In the genomic region with DNA sequence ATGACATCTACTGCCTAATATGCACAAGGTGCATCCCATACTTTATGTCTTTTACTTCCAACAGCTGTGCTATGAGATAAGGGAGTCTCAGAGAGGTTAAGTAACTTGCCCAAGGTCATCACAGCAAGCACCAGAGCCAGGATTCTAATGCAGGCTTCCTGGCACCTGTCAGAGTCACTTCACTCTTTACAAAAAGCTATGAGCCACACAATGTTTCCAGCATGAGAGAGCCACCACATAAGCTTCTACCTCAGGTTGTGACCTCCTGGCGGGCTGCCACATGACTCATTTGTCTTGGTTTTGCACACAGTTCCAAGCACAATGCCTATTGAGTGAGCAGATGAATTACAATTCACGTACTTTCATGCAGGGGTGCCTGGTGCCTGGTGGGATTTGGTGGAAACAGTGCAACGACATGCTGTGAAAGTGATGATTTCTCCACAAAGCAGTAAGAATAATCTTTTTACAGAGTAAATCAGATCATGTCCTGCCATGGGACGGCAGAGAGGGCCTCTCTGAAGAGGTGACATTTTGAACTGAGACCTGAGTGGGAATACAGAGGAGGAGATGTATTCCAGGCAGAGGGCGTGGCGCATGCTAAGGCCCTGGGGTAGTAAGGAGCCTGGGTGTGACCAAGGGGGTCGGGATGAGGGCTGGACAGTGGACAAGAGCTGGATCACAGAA, we compare ENCODE assay signal across 12 cellular contexts. TPM values are rescaled to one million over a fixed set of nuclear protein-coding genes. Genes with fewer than 3 reads are reported as not detected.
DNase-seq lines count a peak whose midpoint lies in the region; TF ChIP-seq lines count a peak whose summit lies in the region.
"Had no signal": no experiment of that assay in that cellular context is flagged by ENCODE, and none has a peak within 500 bp of the region (broad histone marks: within the 10 kb centered on the region; RNA-seq: fewer than 3 reads in every experiment).

No MANE protein-coding gene starts in this region.

- H3K4me3 Mint-ChIP-seq in glutamatergic neuron (ENCODE audit: unreplicated experiment), result no peak overlapping the region
- H3K4me3 Mint-ChIP-seq: memory B cell had no signal

- no peak overlapping the region for H3K9ac ChIP-seq in SK-N-MC (ENCODE audit: insufficient read length)

- no peaks in the 10 kb centered on the region for H3K27me3 Mint-ChIP-seq in glutamatergic neuron (ENCODE audit: unreplicated experiment)

- no peaks in the 10 kb centered on the region for H3K4me1 Mint-ChIP-seq in glutamatergic neuron (ENCODE audit: low read depth, unreplicated experiment)

- H3K9me3 Mint-ChIP-seq in glutamatergic neuron (ENCODE audit: unreplicated experiment), result peaks cover 2% of the 10 kb centered on the region
- H3K9me3 Mint-ChIP-seq: memory B cell had no signal

- no peaks in the 10 kb centered on the region for H3K36me3 ChIP-seq in SK-N-MC (ENCODE audit: insufficient read depth, low read length)
- H3K36me3 ChIP-seq: upper lobe of left lung had no signal

- TF ChIP-seq CTCF in lower leg skin (IDR thresholded peaks at IDR 0.05), result no peak
- no peak for TF ChIP-seq CTCF in glutamatergic neuron (IDR thresholded peaks at IDR 0.05; ENCODE audit: partially characterized antibody, unreplicated experiment)

- H3K4me3 ChIP-seq in SK-N-MC (no peak overlapping the region), lower leg skin (ENCODE audit: low read depth, poor library complexity, severe bottlenecking) (no peak overlapping the region)
- H3K4me3 ChIP-seq: skin epidermis, upper lobe of left lung had no signal

- 65 to 77% methylated on average over 7 of the region's 7 CpGs for WGBS in lower leg skin, 2 donors

- peak overlapping the region; percentile 55 for H3K27ac ChIP-seq in SK-N-MC
- H3K27ac ChIP-seq: skin epidermis, upper lobe of left lung had no signal

- no peak overlapping the region for H3K27ac Mint-ChIP-seq in glutamatergic neuron (ENCODE audit: unreplicated experiment)
- H3K27ac Mint-ChIP-seq: memory B cell had no signal

- intact Hi-C loops in lower leg skin (cut with DNase I; ENCODE audit: low total_unique reads), result no loop called here

- TF ChIP-seq POLR2A in lower leg skin (IDR thresholded peaks at IDR 0.05), result no peak

- no peaks in the 10 kb centered on the region for H3K9me3 ChIP-seq in SK-N-MC (ENCODE audit: low read depth, low read length)
- H3K9me3 ChIP-seq: upper lobe of left lung had no signal

- no peaks in the 10 kb centered on the region for H3K36me3 Mint-ChIP-seq in glutamatergic neuron (ENCODE audit: unreplicated experiment)
- H3K36me3 Mint-ChIP-seq: memory B cell had no signal

- peak; percentile 90 for DNase-seq in A172 (ENCODE audit: low spot score)
- peak; percentile 7 for DNase-seq in GOT3 (lab: John Stamatoyannopoulos, UW)
- no peak for DNase-seq in SK-N-MC (ENCODE audit: low read depth, low spot score)
- DNase-seq in glomerular visceral epithelial cell (ENCODE audit: extremely low spot score), result peak; percentile 2
- no peak for DNase-seq in NCI-H82 (lab: John Stamatoyannopoulos, UW)
- no peak for DNase-seq in lower leg skin (ENCODE audit: low spot score in 2 of 2)
- DNase-seq in effector CD4-positive, alpha-beta T cell, result no peak
- DNase-seq in glutamatergic neuron, result no peak
- DNase-seq: SHP77 treated with DMSO at 0.1 percent for 48 hours had no signal

RNA-seq across cellular contexts. Expression of gene CACNG3, which starts 53.2 kb away (rescaled TPM):
- not detected in 2 replicates for total RNA-seq in A172 (2014; rRNA removed; shearing (Covaris generic))
- not detected for total RNA-seq in lower leg skin
- 2.2 TPM for total RNA-seq in glutamatergic neuron (ENCODE audit: unreplicated experiment)
- total RNA-seq: upper lobe of left lung had no signal

Comparison
In these comparisons a context has a peak if more than half of its experiments do, and no peak if none do; other contexts are left out.
1. DNase-seq: peak in A172 (single experiment), GOT3 (single experiment) and glomerular visceral epithelial cell (single experiment); none in SK-N-MC (single experiment), NCI-H82 (single experiment), lower leg skin (0 of 2), effector CD4-positive, alpha-beta T cell (single experiment) and glutamatergic neuron (single experiment).